Comparison of ENCODE assay signal across 2 cellular contexts in genomic region chr21:21801921-21802320, GRCh38.
TF ChIP-seq lines count a peak whose summit lies in the region.

No MANE protein-coding gene starts in this region.

TF ChIP-seq in GM23338, 12 proteins besides CTCF, POLR2A, EP300 and RAD21 (continued from another document):
- TF ChIP-seq, protein P1, sequence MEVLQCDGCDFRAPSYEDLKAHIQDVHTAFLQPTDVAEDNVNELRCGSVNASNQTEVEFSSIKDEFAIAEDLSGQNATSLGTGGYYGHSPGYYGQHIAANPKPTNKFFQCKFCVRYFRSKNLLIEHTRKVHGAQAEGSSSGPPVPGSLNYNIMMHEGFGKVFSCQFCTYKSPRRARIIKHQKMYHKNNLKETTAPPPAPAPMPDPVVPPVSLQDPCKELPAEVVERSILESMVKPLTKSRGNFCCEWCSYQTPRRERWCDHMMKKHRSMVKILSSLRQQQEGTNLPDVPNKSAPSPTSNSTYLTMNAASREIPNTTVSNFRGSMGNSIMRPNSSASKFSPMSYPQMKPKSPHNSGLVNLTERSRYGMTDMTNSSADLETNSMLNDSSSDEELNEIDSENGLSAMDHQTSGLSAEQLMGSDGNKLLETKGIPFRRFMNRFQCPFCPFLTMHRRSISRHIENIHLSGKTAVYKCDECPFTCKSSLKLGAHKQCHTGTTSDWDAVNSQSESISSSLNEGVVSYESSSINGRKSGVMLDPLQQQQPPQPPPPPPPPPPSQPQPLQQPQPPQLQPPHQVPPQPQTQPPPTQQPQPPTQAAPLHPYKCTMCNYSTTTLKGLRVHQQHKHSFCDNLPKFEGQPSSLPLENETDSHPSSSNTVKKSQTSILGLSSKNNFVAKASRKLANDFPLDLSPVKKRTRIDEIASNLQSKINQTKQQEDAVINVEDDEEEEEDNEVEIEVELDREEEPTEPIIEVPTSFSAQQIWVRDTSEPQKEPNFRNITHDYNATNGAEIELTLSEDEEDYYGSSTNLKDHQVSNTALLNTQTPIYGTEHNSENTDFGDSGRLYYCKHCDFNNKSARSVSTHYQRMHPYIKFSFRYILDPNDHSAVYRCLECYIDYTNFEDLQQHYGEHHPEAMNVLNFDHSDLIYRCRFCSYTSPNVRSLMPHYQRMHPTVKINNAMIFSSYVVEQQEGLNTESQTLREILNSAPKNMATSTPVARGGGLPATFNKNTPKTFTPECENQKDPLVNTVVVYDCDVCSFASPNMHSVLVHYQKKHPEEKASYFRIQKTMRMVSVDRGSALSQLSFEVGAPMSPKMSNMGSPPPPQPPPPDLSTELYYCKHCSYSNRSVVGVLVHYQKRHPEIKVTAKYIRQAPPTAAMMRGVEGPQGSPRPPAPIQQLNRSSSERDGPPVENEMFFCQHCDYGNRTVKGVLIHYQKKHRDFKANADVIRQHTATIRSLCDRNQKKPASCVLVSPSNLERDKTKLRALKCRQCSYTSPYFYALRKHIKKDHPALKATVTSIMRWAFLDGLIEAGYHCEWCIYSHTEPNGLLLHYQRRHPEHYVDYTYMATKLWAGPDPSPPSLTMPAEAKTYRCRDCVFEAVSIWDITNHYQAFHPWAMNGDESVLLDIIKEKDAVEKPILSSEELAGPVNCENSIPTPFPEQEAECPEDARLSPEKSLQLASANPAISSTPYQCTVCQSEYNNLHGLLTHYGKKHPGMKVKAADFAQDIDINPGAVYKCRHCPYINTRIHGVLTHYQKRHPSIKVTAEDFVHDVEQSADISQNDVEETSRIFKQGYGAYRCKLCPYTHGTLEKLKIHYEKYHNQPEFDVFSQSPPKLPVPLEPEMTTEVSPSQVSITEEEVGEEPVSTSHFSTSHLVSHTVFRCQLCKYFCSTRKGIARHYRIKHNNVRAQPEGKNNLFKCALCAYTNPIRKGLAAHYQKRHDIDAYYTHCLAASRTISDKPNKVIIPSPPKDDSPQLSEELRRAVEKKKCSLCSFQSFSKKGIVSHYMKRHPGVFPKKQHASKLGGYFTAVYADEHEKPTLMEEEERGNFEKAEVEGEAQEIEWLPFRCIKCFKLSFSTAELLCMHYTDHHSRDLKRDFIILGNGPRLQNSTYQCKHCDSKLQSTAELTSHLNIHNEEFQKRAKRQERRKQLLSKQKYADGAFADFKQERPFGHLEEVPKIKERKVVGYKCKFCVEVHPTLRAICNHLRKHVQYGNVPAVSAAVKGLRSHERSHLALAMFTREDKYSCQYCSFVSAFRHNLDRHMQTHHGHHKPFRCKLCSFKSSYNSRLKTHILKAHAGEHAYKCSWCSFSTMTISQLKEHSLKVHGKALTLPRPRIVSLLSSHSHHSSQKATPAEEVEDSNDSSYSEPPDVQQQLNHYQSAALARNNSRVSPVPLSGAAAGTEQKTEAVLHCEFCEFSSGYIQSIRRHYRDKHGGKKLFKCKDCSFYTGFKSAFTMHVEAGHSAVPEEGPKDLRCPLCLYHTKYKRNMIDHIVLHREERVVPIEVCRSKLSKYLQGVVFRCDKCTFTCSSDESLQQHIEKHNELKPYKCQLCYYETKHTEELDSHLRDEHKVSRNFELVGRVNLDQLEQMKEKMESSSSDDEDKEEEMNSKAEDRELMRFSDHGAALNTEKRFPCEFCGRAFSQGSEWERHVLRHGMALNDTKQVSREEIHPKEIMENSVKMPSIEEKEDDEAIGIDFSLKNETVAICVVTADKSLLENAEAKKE (CRISPR knock-in tag; IDR thresholded peaks at IDR 0.05): no peak

TF ChIP-seq in WTC11, 78 proteins besides CTCF, POLR2A, EP300 and RAD21 (continued from another document):
- no peak for TF ChIP-seq ZNF121 (CRISPR knock-in tag; IDR thresholded peaks at IDR 0.05)
